In genomic region chr17:19363114-19363438, GRCh38 we compare ENCODE assay signal across 8 cellular contexts. TPM values are rescaled to one million over a fixed set of nuclear protein-coding genes. Genes with fewer than 3 reads are reported as not detected.
DNase-seq lines count a peak whose midpoint lies in the region; ATAC-seq and TF ChIP-seq lines count a peak whose summit lies in the region.

No MANE protein-coding gene starts in this region.

- CTCF ChIA-PET in AG04450 (lab: Charles Lee) = interaction anchor here (0.6 to 5.2 kb wide), 35 partner anchors 9 to 434 kb away, joined by 3 to 99 read pairs (median 4); partner anchors contain the start of genes ALDH3A2 and MAPK7

- no peaks in the 10 kb centered on the region for H3K27me3 Mint-ChIP-seq in chondrocyte (ENCODE audit: low read depth)
- H3K27me3 Mint-ChIP-seq in naive B cell = peaks cover 17 to 34% (median 23%) of the 10 kb centered on the region in 3 donors

- POLR2A ChIA-PET in AG04450 (lab: Yijun Ruan, JAX) = interaction anchor here (1.1 to 2.3 kb wide), 4 partner anchors 15 to 399 kb away, joined by 5 to 24 read pairs (median 12); partner anchors contain the start of genes ALDH3A2 and MAPK7

- H3K27ac Mint-ChIP-seq in chondrocyte (ENCODE audit: unreplicated experiment) (peak overlapping the region; percentile 82), naive B cell (peak overlapping the region in 3 of 6 donors; percentile 66 to 94 (median 89))

- no peak overlapping the region for H3K27ac ChIP-seq in AG04450 (ENCODE audit: low read depth, low read length)

- peaks cover 46% of the 10 kb centered on the region for H3K4me1 Mint-ChIP-seq in chondrocyte (ENCODE audit: low read depth)
- H3K4me1 Mint-ChIP-seq in naive B cell = peaks cover 5 to 17% (median 12%) of the 10 kb centered on the region in 3 donors

- peak overlapping the region; percentile 86 for H3K4me3 Mint-ChIP-seq in chondrocyte (ENCODE audit: unreplicated experiment)
- peak overlapping the region; percentile 70 to 97 (median 94) for H3K4me3 Mint-ChIP-seq in naive B cell

- no peak for DNase-seq in AG04450 (ENCODE audit: low read depth, low spot score)
- DNase-seq in chondrocyte (ENCODE audit: low spot score) = no peak
- DNase-seq in naive B cell = no peak
- DNase-seq in stimulated activated CD4-positive, alpha-beta T cell treated with anti-CD3 and anti-CD28 coated beads, Interleukin-4, amount 100 ng/mL, for 1 hour = no peak
- DNase-seq in NCI-H774 (lab: John Stamatoyannopoulos, UW) = no peak
- DNase-seq in cerebellum (ENCODE audit: low spot score) = no peak
- DNase-seq in DMS79 (lab: John Stamatoyannopoulos, UW) = no peak

- peaks cover 4% of the 10 kb centered on the region for H3K36me3 Mint-ChIP-seq in chondrocyte (ENCODE audit: low read depth)
- H3K36me3 Mint-ChIP-seq in naive B cell = no peaks in the 10 kb centered on the region

- H3K9me3 Mint-ChIP-seq in chondrocyte (ENCODE audit: low read depth) (no peaks in the 10 kb centered on the region), naive B cell (peaks cover 0 to 1% (median 0%) of the 10 kb centered on the region in 7 donors)

- ATAC-seq in naive B cell (ENCODE audit: low read depth in 2 of 2) = no peak

- H3K9me3 ChIP-seq in AG04450 (ENCODE audit: control insufficient read depth, insufficient read depth, low read length) = no peaks in the 10 kb centered on the region

- H3K27me3 ChIP-seq in AG04450 (ENCODE audit: control insufficient read depth, insufficient read depth, low read length) = no peaks in the 10 kb centered on the region

- TF ChIP-seq CTCF in AG04450 (IDR thresholded peaks at IDR 0.05; ENCODE audit: low read depth, low read length) = no peak
- peak; percentile 13; the same call in 1 of the 2 replicates for TF ChIP-seq CTCF in LNCAP (IDR thresholded peaks at IDR 0.05)
- peak; percentile 50 for TF ChIP-seq CTCF in chondrocyte (IDR thresholded peaks at IDR 0.05)

- H3K4me3 ChIP-seq in AG04450 (ENCODE audit: low read depth, low read length) = peak overlapping the region; percentile 87

RNA-seq across cellular contexts. Expression of gene B9D1, which starts 0.6 kb away (rescaled TPM):
- polyA plus RNA-seq in AG04450 (2011; rRNA removed) (35.2 and 45.8 TPM in 2 replicates), naive B cell (ENCODE audit: low read depth in 6 of 6) (1 to 10 TPM; 1.2 to 4.1 (median 1.6) TPM)
- 29.7 and 36.6 TPM in 2 replicates for polyA minus RNA-seq in AG04450 (2011; rRNA and poly(A)+ RNA removed)
- total RNA-seq in chondrocyte (9.4 to 22.0 TPM (median 9.9 TPM) in 3 replicates), cerebellum (13.8 TPM)

RNA-seq across cellular contexts. Expression of gene MAPK7, which starts 15.2 kb away (rescaled TPM):
- polyA plus RNA-seq in AG04450 (2011; rRNA removed) (6.2 and 11.0 TPM in 2 replicates), naive B cell (ENCODE audit: low read depth in 6 of 6) (10 to 100 TPM in 1 of 6 donors, 1 to 10 TPM in 5; 3.5 to 11.3 (median 7.3) TPM)
- 35.7 and 53.6 TPM in 2 replicates for polyA minus RNA-seq in AG04450 (2011; rRNA and poly(A)+ RNA removed)
- total RNA-seq in chondrocyte (50.0 to 53.6 TPM (median 52.3 TPM) in 3 replicates), cerebellum (19.2 TPM)

RNA-seq across cellular contexts. Expression of gene MFAP4, which starts 23.9 kb away (rescaled TPM):
- polyA plus RNA-seq in AG04450 (2011; rRNA removed) = 122 and 230 TPM in 2 replicates
- polyA minus RNA-seq in AG04450 (2011; rRNA and poly(A)+ RNA removed) = 57.3 and 80.3 TPM in 2 replicates
- total RNA-seq in chondrocyte = 307 to 312 TPM (median 310 TPM) in 3 replicates
- not detected for polyA plus RNA-seq in naive B cell (ENCODE audit: low read depth in 6 of 6)
- total RNA-seq in cerebellum = 2.7 TPM

RNA-seq across cellular contexts. Expression of gene RNF112, which starts 48.0 kb away (rescaled TPM):
- polyA plus RNA-seq in AG04450 (2011; rRNA removed) (3.3 and 4.5 TPM in 2 replicates), naive B cell (ENCODE audit: low read depth in 6 of 6) (not detected)
- 3.1 and 5.5 TPM in 2 replicates for polyA minus RNA-seq in AG04450 (2011; rRNA and poly(A)+ RNA removed)
- total RNA-seq in chondrocyte (0.67 to 1.5 TPM (median 1.5 TPM) in 3 replicates), cerebellum (16.9 TPM)

Comparison
In these comparisons a context has a peak if more than half of its experiments do, and no peak if none do; other contexts are left out.
1. RNA of gene MFAP4, which starts 23.9 kb away (total RNA-seq): 307 to 312 TPM in chondrocyte; 2.7 TPM in cerebellum (single experiment); every median in the first group is over 10 times any median in the second.